In genomic region chr2:117514391-117514790, GRCh38 we compare ENCODE assay signal across 23 cellular contexts.
"Had no signal": no experiment of that assay in that cellular context is flagged by ENCODE, and none has a peak within 500 bp of the region (broad histone marks: within the 10 kb centered on the region; RNA-seq: fewer than 3 reads in every experiment).

No MANE protein-coding gene starts in this region.

- DNase-seq: IMR-90, Karpas-422, KG1, MV-4-11, NCI-H1048, NCI-H1105, NCI-H1436, NCI-H187, NCI-H2029, NCI-H2081 treated with DMSO at 0.1 percent for 48 hours, NCI-H2171, NCI-H226, NCI-H446, NCI-H510A, NCI-H524 treated with DMSO at 0.1 percent for 48 hours, NCI-H69, NCI-H774, Right ventricle myocardium superior, RPMI8226, SIG-M5, SK-N-SH, SW 1271 had no signal

- H3K9me2 ChIP-seq: SK-N-SH had no signal

- H3K4me2 ChIP-seq: SK-N-SH had no signal

- H3K4me1 ChIP-seq: SJSA1 had no signal

- H3K27ac ChIP-seq: SJSA1 had no signal

- H3K36me3 ChIP-seq: SJSA1 had no signal

- H3K27me3 ChIP-seq: SJSA1 had no signal

- H3K4me3 ChIP-seq: SJSA1 had no signal

- H3K9me3 ChIP-seq: SJSA1 had no signal

- H3K9ac ChIP-seq: SK-N-SH had no signal
